8 cellular contexts compared by ENCODE assay signal in the genomic region with DNA sequence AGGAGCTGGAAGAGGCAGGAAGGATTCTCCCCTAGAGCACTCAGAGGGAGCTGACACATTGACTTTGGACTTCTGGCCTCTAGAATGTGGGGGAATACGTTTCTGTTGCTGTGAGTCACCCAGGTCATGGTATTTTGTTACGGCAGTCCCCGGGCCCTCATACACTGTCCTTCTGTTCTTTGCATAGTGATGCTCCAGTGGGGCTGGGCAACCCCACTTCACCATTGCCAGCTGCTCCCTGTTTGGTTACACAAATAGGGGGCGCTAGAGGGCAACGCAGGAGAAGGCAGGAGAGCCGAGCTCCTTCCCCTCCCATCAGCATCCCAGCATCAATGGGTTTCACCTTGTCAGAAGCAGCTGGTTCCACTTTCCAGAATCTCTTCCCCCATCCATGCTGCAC.
DNase-seq lines count a peak whose midpoint lies in the region; ATAC-seq and TF ChIP-seq lines count a peak whose summit lies in the region.

No MANE protein-coding gene starts in this region.

- no peak overlapping the region for H3K4me3 ChIP-seq in dorsolateral prefrontal cortex

- intact Hi-C loops in activated CD4-positive, alpha-beta T cell treated with anti-CD3 and anti-CD28 coated beads for 36 hours (cut with DNase I, micrococcal nuclease): no loop called here
- intact Hi-C loops in dorsolateral prefrontal cortex (cut with DNase I): no loop called here

- peaks cover 0 to 8% (median 0%) of the 10 kb centered on the region in 45 donors for H3K27me3 ChIP-seq in dorsolateral prefrontal cortex

- POLR2A ChIA-PET in activated CD4-positive, alpha-beta T cell treated with anti-CD3 and anti-CD28 coated beads for 36 hours (lab: Charles Lee): interaction anchor here (0.5 kb wide), 1 partner anchor 1006 kb away, joined by 4 read pairs; no protein-coding TSS in a partner anchor

- H3K4me3 Mint-ChIP-seq in activated CD4-positive, alpha-beta T cell treated with anti-CD3 and anti-CD28 coated beads for 36 hours: no peak overlapping the region

- ATAC-seq in activated CD4-positive, alpha-beta T cell treated with anti-CD3 and anti-CD28 coated beads for 36 hours: no peak

- peaks cover under 1% of the 10 kb centered on the region for H3K27me3 Mint-ChIP-seq in activated CD4-positive, alpha-beta T cell treated with anti-CD3 and anti-CD28 coated beads for 36 hours

- CTCF ChIA-PET in activated CD4-positive, alpha-beta T cell treated with anti-CD3 and anti-CD28 coated beads for 36 hours (lab: Charles Lee): interaction anchor here (0.6 to 1.3 kb wide), 3 partner anchors 57 to 106 kb away, joined by 3 read pairs; no protein-coding TSS in a partner anchor

- peaks cover 12% of the 10 kb centered on the region for H3K9me3 Mint-ChIP-seq in activated CD4-positive, alpha-beta T cell treated with anti-CD3 and anti-CD28 coated beads for 36 hours (ENCODE audit: low read depth)

- no peaks in the 10 kb centered on the region for H3K4me1 Mint-ChIP-seq in activated CD4-positive, alpha-beta T cell treated with anti-CD3 and anti-CD28 coated beads for 36 hours

- no peaks in the 10 kb centered on the region for H3K36me3 Mint-ChIP-seq in activated CD4-positive, alpha-beta T cell treated with anti-CD3 and anti-CD28 coated beads for 36 hours (ENCODE audit: low read depth)

- DNase-seq in activated CD4-positive, alpha-beta T cell treated with anti-CD3 and anti-CD28 coated beads for 36 hours: peak; percentile 40
- no peak for DNase-seq in activated CD4-positive, alpha-beta T cell treated with anti-CD3 and anti-CD28 coated beads for 1 hour
- DNase-seq in MV-4-11 (lab: John Stamatoyannopoulos, UW) (peak; percentile 3), dorsolateral prefrontal cortex (no peak), retina (peak; percentile 45), occipital lobe (lab: John Stamatoyannopoulos, UW) (no peak), NCI-H128 (lab: John Stamatoyannopoulos, UW; ENCODE audit: unreplicated experiment) (no peak), CD1c-positive myeloid dendritic cell (ENCODE audit: extremely low spot score) (no peak)

- peak in 37 of 56 donors; percentile 10 to 46 (median 27) for TF ChIP-seq CTCF in dorsolateral prefrontal cortex (IDR thresholded peaks at IDR 0.05 in 54 of 56, conservative IDR thresholded peaks at IDR 0.05 in 2 of 56; ENCODE audit: low read depth in 1 of 56, partially characterized antibody in 56 of 56)

- no peak overlapping the region for H3K27ac Mint-ChIP-seq in activated CD4-positive, alpha-beta T cell treated with anti-CD3 and anti-CD28 coated beads for 36 hours

- H3K27ac ChIP-seq in dorsolateral prefrontal cortex: no peak overlapping the region

Comparison
In these comparisons a context has a peak if more than half of its experiments do, and no peak if none do; other contexts are left out.
1. DNase-seq: peak in activated CD4-positive, alpha-beta T cell treated with anti-CD3 and anti-CD28 coated beads for 36 hours (single experiment), MV-4-11 (single experiment) and retina (single experiment); none in activated CD4-positive, alpha-beta T cell treated with anti-CD3 and anti-CD28 coated beads for 1 hour (single experiment), dorsolateral prefrontal cortex (0 of 10), occipital lobe (single experiment), NCI-H128 (single experiment) and CD1c-positive myeloid dendritic cell (single experiment).